In the genomic region with DNA sequence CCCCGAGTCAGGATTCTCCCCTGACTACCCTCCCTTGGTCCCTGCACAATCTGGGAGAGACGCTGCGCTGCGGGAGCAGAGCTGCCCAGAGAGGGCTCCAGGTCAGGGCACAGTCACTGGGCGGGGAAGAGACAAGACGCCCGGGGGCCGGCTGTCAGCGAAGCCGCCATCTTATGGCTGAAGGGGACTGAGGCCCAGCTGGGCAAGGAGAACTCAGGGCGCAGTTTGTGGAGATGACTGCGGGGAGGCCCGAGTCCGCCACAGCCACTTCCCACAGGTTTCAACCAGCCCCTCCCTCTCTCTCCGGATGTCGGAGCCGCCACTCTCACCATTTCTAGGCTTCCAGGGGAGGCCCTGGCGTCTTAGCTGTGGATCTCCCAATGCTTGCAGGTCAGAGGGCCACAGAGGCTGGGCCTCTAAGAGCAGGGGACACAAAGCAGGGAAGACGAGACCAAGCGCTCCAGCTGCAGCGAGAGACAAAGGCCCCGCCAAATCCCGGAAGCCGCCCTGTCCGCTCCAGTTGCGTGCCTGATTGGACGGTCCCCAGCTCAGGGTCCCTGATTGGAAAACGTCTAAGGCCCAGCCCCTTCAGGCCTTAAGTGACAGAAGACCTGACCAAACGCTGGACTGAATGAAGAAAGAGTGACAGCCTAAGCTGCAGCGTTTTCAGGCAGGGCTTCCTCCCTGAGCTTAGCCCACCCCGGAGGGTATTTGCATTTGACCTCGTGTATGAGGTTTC, we compare ENCODE assay signal across 1 cellular context.
TF ChIP-seq lines count a peak whose summit lies in the region.

A gene (minus strand): TSS at position 484 of the 739 bp plus-strand sequence. CDS start 152 bp downstream, at position 332.

TF ChIP-seq in HepG2, 621 proteins besides CTCF, POLR2A, EP300 and RAD21 (continued from another document and continues in another):
- TF ChIP-seq, protein P1, sequence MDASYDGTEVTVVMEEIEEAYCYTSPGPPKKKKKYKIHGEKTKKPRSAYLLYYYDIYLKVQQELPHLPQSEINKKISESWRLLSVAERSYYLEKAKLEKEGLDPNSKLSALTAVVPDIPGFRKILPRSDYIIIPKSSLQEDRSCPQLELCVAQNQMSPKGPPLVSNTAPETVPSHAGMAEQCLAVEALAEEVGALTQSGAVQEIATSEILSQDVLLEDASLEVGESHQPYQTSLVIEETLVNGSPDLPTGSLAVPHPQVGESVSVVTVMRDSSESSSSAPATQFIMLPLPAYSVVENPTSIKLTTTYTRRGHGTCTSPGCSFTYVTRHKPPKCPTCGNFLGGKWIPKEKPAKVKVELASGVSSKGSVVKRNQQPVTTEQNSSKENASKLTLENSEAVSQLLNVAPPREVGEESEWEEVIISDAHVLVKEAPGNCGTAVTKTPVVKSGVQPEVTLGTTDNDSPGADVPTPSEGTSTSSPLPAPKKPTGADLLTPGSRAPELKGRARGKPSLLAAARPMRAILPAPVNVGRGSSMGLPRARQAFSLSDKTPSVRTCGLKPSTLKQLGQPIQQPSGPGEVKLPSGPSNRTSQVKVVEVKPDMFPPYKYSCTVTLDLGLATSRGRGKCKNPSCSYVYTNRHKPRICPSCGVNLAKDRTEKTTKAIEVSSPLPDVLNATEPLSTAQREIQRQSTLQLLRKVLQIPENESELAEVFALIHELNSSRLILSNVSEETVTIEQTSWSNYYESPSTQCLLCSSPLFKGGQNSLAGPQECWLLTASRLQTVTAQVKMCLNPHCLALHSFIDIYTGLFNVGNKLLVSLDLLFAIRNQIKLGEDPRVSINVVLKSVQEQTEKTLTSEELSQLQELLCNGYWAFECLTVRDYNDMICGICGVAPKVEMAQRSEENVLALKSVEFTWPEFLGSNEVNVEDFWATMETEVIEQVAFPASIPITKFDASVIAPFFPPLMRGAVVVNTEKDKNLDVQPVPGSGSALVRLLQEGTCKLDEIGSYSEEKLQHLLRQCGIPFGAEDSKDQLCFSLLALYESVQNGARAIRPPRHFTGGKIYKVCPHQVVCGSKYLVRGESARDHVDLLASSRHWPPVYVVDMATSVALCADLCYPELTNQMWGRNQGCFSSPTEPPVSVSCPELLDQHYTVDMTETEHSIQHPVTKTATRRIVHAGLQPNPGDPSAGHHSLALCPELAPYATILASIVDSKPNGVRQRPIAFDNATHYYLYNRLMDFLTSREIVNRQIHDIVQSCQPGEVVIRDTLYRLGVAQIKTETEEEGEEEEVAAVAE (CRISPR knock-in tag; IDR thresholded peaks at IDR 0.05; ENCODE audit: borderline replicate concordance) = no peak
- TF ChIP-seq, protein P2, sequence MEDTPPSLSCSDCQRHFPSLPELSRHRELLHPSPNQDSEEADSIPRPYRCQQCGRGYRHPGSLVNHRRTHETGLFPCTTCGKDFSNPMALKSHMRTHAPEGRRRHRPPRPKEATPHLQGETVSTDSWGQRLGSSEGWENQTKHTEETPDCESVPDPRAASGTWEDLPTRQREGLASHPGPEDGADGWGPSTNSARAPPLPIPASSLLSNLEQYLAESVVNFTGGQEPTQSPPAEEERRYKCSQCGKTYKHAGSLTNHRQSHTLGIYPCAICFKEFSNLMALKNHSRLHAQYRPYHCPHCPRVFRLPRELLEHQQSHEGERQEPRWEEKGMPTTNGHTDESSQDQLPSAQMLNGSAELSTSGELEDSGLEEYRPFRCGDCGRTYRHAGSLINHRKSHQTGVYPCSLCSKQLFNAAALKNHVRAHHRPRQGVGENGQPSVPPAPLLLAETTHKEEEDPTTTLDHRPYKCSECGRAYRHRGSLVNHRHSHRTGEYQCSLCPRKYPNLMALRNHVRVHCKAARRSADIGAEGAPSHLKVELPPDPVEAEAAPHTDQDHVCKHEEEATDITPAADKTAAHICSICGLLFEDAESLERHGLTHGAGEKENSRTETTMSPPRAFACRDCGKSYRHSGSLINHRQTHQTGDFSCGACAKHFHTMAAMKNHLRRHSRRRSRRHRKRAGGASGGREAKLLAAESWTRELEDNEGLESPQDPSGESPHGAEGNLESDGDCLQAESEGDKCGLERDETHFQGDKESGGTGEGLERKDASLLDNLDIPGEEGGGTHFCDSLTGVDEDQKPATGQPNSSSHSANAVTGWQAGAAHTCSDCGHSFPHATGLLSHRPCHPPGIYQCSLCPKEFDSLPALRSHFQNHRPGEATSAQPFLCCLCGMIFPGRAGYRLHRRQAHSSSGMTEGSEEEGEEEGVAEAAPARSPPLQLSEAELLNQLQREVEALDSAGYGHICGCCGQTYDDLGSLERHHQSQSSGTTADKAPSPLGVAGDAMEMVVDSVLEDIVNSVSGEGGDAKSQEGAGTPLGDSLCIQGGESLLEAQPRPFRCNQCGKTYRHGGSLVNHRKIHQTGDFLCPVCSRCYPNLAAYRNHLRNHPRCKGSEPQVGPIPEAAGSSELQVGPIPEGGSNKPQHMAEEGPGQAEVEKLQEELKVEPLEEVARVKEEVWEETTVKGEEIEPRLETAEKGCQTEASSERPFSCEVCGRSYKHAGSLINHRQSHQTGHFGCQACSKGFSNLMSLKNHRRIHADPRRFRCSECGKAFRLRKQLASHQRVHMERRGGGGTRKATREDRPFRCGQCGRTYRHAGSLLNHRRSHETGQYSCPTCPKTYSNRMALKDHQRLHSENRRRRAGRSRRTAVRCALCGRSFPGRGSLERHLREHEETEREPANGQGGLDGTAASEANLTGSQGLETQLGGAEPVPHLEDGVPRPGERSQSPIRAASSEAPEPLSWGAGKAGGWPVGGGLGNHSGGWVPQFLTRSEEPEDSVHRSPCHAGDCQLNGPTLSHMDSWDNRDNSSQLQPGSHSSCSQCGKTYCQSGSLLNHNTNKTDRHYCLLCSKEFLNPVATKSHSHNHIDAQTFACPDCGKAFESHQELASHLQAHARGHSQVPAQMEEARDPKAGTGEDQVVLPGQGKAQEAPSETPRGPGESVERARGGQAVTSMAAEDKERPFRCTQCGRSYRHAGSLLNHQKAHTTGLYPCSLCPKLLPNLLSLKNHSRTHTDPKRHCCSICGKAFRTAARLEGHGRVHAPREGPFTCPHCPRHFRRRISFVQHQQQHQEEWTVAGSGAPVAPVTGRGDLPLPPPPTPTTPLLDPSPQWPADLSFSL (CRISPR knock-in tag; IDR thresholded peaks at IDR 0.05) = no peak
- TF ChIP-seq FOXO1 (CRISPR knock-in tag; IDR thresholded peaks at IDR 0.05) = no peak
- TF ChIP-seq NFIB (CRISPR knock-in tag; IDR thresholded peaks at IDR 0.05; ENCODE audit: borderline replicate concordance) = no peak
- peak; percentile 37; the same call in 1 of the 2 replicates for TF ChIP-seq ZNF501 (CRISPR knock-in tag; IDR thresholded peaks at IDR 0.05)
- no peak for TF ChIP-seq CC2D1A (CRISPR knock-in tag; IDR thresholded peaks at IDR 0.05)
- TF ChIP-seq ZNF747 (CRISPR knock-in tag; IDR thresholded peaks at IDR 0.05; ENCODE audit: borderline replicate concordance) = no peak
- TF ChIP-seq MXD4 (CRISPR knock-in tag; IDR thresholded peaks at IDR 0.05) = peak; percentile 69
- TF ChIP-seq CCAR2 (optimal IDR thresholded peaks at IDR 0.05; ENCODE audit: low read depth, low read length) = no peak
- TF ChIP-seq SKI (IDR thresholded peaks at IDR 0.05; ENCODE audit: partially characterized antibody) = no peak
- no peak for TF ChIP-seq CHD4 (IDR thresholded peaks at IDR 0.05; ENCODE audit: borderline replicate concordance, low read length)
- TF ChIP-seq, protein P3, sequence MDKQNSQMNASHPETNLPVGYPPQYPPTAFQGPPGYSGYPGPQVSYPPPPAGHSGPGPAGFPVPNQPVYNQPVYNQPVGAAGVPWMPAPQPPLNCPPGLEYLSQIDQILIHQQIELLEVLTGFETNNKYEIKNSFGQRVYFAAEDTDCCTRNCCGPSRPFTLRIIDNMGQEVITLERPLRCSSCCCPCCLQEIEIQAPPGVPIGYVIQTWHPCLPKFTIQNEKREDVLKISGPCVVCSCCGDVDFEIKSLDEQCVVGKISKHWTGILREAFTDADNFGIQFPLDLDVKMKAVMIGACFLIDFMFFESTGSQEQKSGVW (CRISPR knock-in tag; IDR thresholded peaks at IDR 0.05; ENCODE audit: borderline replicate concordance) = no peak
- 0 out of 2 replicates have a peak, but pooled peaks have one; percentile 25 for TF ChIP-seq KLF12 (CRISPR knock-in tag; IDR thresholded peaks at IDR 0.05; ENCODE audit: borderline replicate concordance)
- TF ChIP-seq ZSCAN20 (CRISPR knock-in tag; IDR thresholded peaks at IDR 0.05; ENCODE audit: borderline replicate concordance) = no peak
- no peak for TF ChIP-seq ZNF558 (CRISPR knock-in tag; IDR thresholded peaks at IDR 0.05; ENCODE audit: borderline replicate concordance)
- TF ChIP-seq, protein P4, sequence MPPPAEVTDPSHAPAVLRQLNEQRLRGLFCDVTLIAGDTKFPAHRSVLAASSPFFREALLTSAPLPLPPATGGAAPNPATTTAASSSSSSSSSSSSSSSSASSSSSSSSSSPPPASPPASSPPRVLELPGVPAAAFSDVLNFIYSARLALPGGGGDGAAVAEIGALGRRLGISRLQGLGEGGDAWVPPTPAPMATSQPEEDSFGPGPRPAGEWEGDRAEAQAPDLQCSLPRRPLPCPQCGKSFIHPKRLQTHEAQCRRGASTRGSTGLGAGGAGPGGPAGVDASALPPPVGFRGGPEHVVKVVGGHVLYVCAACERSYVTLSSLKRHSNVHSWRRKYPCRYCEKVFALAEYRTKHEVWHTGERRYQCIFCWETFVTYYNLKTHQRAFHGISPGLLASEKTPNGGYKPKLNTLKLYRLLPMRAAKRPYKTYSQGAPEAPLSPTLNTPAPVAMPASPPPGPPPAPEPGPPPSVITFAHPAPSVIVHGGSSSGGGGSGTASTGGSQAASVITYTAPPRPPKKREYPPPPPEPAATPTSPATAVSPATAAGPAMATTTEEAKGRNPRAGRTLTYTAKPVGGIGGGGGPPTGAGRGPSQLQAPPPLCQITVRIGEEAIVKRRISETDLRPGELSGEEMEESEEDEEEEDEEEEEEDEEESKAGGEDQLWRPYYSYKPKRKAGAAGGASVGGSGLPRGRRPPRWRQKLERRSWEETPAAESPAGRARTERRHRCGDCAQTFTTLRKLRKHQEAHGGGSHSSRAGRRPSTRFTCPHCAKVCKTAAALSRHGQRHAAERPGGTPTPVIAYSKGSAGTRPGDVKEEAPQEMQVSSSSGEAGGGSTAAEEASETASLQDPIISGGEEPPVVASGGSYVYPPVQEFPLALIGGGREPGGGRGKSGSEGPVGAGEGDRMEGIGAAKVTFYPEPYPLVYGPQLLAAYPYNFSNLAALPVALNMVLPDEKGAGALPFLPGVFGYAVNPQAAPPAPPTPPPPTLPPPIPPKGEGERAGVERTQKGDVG (CRISPR knock-in tag; IDR thresholded peaks at IDR 0.05; ENCODE audit: borderline replicate concordance) = no peak
- TF ChIP-seq, protein P5, sequence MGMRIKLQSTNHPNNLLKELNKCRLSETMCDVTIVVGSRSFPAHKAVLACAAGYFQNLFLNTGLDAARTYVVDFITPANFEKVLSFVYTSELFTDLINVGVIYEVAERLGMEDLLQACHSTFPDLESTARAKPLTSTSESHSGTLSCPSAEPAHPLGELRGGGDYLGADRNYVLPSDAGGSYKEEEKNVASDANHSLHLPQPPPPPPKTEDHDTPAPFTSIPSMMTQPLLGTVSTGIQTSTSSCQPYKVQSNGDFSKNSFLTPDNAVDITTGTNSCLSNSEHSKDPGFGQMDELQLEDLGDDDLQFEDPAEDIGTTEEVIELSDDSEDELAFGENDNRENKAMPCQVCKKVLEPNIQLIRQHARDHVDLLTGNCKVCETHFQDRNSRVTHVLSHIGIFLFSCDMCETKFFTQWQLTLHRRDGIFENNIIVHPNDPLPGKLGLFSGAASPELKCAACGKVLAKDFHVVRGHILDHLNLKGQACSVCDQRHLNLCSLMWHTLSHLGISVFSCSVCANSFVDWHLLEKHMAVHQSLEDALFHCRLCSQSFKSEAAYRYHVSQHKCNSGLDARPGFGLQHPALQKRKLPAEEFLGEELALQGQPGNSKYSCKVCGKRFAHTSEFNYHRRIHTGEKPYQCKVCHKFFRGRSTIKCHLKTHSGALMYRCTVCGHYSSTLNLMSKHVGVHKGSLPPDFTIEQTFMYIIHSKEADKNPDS (CRISPR knock-in tag; IDR thresholded peaks at IDR 0.05) = no peak
- peak; percentile 36; the same call in 1 of the 2 replicates for TF ChIP-seq DMAP1 (CRISPR knock-in tag; IDR thresholded peaks at IDR 0.05)
- no peak for TF ChIP-seq KDM6A (CRISPR knock-in tag; IDR thresholded peaks at IDR 0.05; ENCODE audit: low read depth)
- peak; percentile 71; the same call in 1 of the 2 replicates for TF ChIP-seq ZNF878 (CRISPR knock-in tag; IDR thresholded peaks at IDR 0.05)
- TF ChIP-seq SNRNP70 (IDR thresholded peaks at IDR 0.05; ENCODE audit: low read depth, low read length) = no peak
